8 cellular contexts compared by ENCODE assay signal in genomic region chr15:55267401-55268053, GRCh38. TPM values are rescaled to one million over a fixed set of nuclear protein-coding genes. Genes with fewer than 3 reads are reported as not detected.
A peak's percentile ranks its signal among the peaks of the same experiment; 100 is the strongest.
DNase-seq lines count a peak whose midpoint lies in the region; ATAC-seq and TF ChIP-seq lines count a peak whose summit lies in the region.

No MANE protein-coding gene starts in this region.

- H3K27me3 Mint-ChIP-seq in activated naive CD4-positive, alpha-beta T cell treated with anti-CD3 and anti-CD28 coated beads, Interleukin-2, amount 10 ng/mL, durations not matched to agents 7 days and 5 days, result no peaks in the 10 kb centered on the region

- peaks cover 44% of the 10 kb centered on the region for H3K36me3 Mint-ChIP-seq in activated naive CD4-positive, alpha-beta T cell treated with anti-CD3 and anti-CD28 coated beads, Interleukin-2, amount 10 ng/mL, durations not matched to agents 7 days and 5 days

- 87 to 96% methylated on average over 9 to 10 of the region's 10 CpGs for WGBS in mesodermal cell (ENCODE audit: insufficient coverage in 2 of 2), 2 experiments
- 58 to 60% methylated on average over 1 to 10 of the region's 10 CpGs for WGBS in transverse colon (ENCODE audit: low coverage in 1 of 2), 2 donors

- H3K9me3 Mint-ChIP-seq in activated naive CD4-positive, alpha-beta T cell treated with anti-CD3 and anti-CD28 coated beads, Interleukin-2, amount 10 ng/mL, durations not matched to agents 7 days and 5 days, result no peaks in the 10 kb centered on the region

- H3K36me3 ChIP-seq in mesodermal cell (ENCODE audit: control insufficient read depth, insufficient read depth, low read length) (no peaks in the 10 kb centered on the region), transverse colon (no peaks in the 10 kb centered on the region)

- H3K27me3 ChIP-seq in transverse colon, result no peaks in the 10 kb centered on the region

- in situ Hi-C loops in transverse colon (cut with MboI; ENCODE audit: low pct_ligation_motif_present in 1 of 4, low pct_unique_long_range_greater_than_20kb in 1 of 4, low sequenced_read_pairs in 3 of 4), result no loop called here

- intact Hi-C loops in transverse colon (cut with DNase I; ENCODE audit: low total_unique reads), result no loop called here

- H3K27ac Mint-ChIP-seq in activated naive CD4-positive, alpha-beta T cell treated with anti-CD3 and anti-CD28 coated beads, Interleukin-2, amount 10 ng/mL, durations not matched to agents 7 days and 5 days, result peak overlapping the region; percentile 94

- peak; percentile 5 for DNase-seq in SHP77 treated with DMSO at 0.1 percent for 48 hours (lab: John Stamatoyannopoulos, UW)
- peak; percentile 81 for DNase-seq in activated naive CD4-positive, alpha-beta T cell treated with anti-CD3 and anti-CD28 coated beads, Interleukin-2, amount 10 ng/mL, durations not matched to agents 7 days and 5 days
- DNase-seq in transverse colon, result peak; percentile 69
- DNase-seq in NCI-H446 treated with DMSO at 0.1 percent for 48 hours (lab: John Stamatoyannopoulos, UW), result no peak
- DNase-seq in NCI-H510A (lab: John Stamatoyannopoulos, UW), result no peak

- peak overlapping the region; percentile 39 for H3K4me3 Mint-ChIP-seq in activated naive CD4-positive, alpha-beta T cell treated with anti-CD3 and anti-CD28 coated beads, Interleukin-2, amount 10 ng/mL, durations not matched to agents 7 days and 5 days

- H3K4me3 ChIP-seq in mesodermal cell (ENCODE audit: extremely low read depth, insufficient read depth, low read length, poor library complexity, severe bottlenecking) (no peak overlapping the region), transverse colon (no peak overlapping the region)

- peak overlapping the region; percentile 47 for H3K27ac ChIP-seq in mesodermal cell (ENCODE audit: low read depth, low read length, severe bottlenecking)
- H3K27ac ChIP-seq in transverse colon, result peak overlapping the region in 3 of 4 donors; percentile 17 to 61 (median 39)

- TF ChIP-seq EP300 in transverse colon (IDR thresholded peaks at IDR 0.05; ENCODE audit: low read depth), result no peak

- TF ChIP-seq POLR2A in transverse colon (IDR thresholded peaks at IDR 0.05), result no peak

- H3K4me1 ChIP-seq in mesodermal cell (ENCODE audit: control insufficient read depth, insufficient read depth, low read length, poor library complexity, severe bottlenecking) (peaks cover 5% of the 10 kb centered on the region), transverse colon (peaks cover 0 to 3% (median 0%) of the 10 kb centered on the region in 4 donors)

- H3K9me3 ChIP-seq in mesodermal cell (ENCODE audit: control insufficient read depth, low read length), result no peaks in the 10 kb centered on the region
- no peaks in the 10 kb centered on the region for H3K9me3 ChIP-seq in transverse colon

- peak; percentile 96 for ATAC-seq in GM18511 (IDR thresholded peaks at IDR 0.05; ENCODE audit: unreplicated experiment)
- ATAC-seq in HG02885 (IDR thresholded peaks at IDR 0.05; ENCODE audit: poor library complexity, unreplicated experiment), result peak; percentile 90

- no peak for TF ChIP-seq CTCF in transverse colon (IDR thresholded peaks at IDR 0.05)

- H3K4me1 Mint-ChIP-seq in activated naive CD4-positive, alpha-beta T cell treated with anti-CD3 and anti-CD28 coated beads, Interleukin-2, amount 10 ng/mL, durations not matched to agents 7 days and 5 days, result peaks cover 69% of the 10 kb centered on the region

- CTCF ChIA-PET in activated naive CD4-positive, alpha-beta T cell treated with anti-CD3 and anti-CD28 coated beads, Interleukin-2, amount 10 ng/mL, durations not matched to agents 7 days and 5 days (lab: Charles Lee), result interaction anchor here (0.6 to 3.9 kb wide), 7 partner anchors 10 to 49 kb away, joined by 3 to 23 read pairs (median 6); no protein-coding TSS in a partner anchor

RNA-seq across cellular contexts. Expression of gene RAB27A, which starts 22.1 kb away (rescaled TPM):
- 9.2 TPM for polyA plus RNA-seq in mesodermal cell (2013, experiment 1 of 2)
- 8.3 TPM for polyA plus RNA-seq in mesodermal cell (2013, experiment 2 of 2)
- total RNA-seq in transverse colon, result 10 to 100 TPM in 3 of 4 donors, 1 to 10 TPM in 1; 9.4 to 65.7 (median 24.1) TPM

RNA-seq across cellular contexts. Expression of gene PIGBOS1, which starts 51.4 kb away (rescaled TPM):
- polyA plus RNA-seq in mesodermal cell (2013, experiment 1 of 2), result 17.0 TPM
- 17.6 TPM for polyA plus RNA-seq in mesodermal cell (2013, experiment 2 of 2)
- 10 to 100 TPM in 2 of 4 donors, not detected in 2; 14.2 to 14.8 TPM for total RNA-seq in transverse colon

RNA-seq across cellular contexts. Expression of gene PIGB, which starts 51.5 kb away (rescaled TPM):
- polyA plus RNA-seq in mesodermal cell (2013, experiment 1 of 2), result 9.2 TPM
- polyA plus RNA-seq in mesodermal cell (2013, experiment 2 of 2), result 11.1 TPM
- 10 to 100 TPM in 3 of 4 donors, under 1 TPM in 1; 0.60 to 15.3 (median 14.5) TPM for total RNA-seq in transverse colon

Comparison
In these comparisons a context has a peak if more than half of its experiments do, and no peak if none do; other contexts are left out.
1. DNase-seq: peak in SHP77 treated with DMSO at 0.1 percent for 48 hours (single experiment), activated naive CD4-positive, alpha-beta T cell treated with anti-CD3 and anti-CD28 coated beads, Interleukin-2, amount 10 ng/mL, durations not matched to agents 7 days and 5 days (single experiment) and transverse colon (single experiment); none in NCI-H446 treated with DMSO at 0.1 percent for 48 hours (single experiment) and NCI-H510A (single experiment).